16 cellular contexts compared by ENCODE assay signal in genomic region chr7:105978035-105978434, GRCh38. TPM values are rescaled to one million over a fixed set of nuclear protein-coding genes. Genes with fewer than 3 reads are reported as not detected.
DNase-seq lines count a peak whose midpoint lies in the region; ATAC-seq and TF ChIP-seq lines count a peak whose summit lies in the region.
"Had no signal": no experiment of that assay in that cellular context is flagged by ENCODE, and none has a peak within 500 bp of the region (broad histone marks: within the 10 kb centered on the region; RNA-seq: fewer than 3 reads in every experiment).

No MANE protein-coding gene starts in this region.

- no peaks in the 10 kb centered on the region for H3K27me3 ChIP-seq in testis
- peaks cover under 1% of the 10 kb centered on the region; the same call in 1 of the 2 replicates for H3K27me3 ChIP-seq in PC-3 (ENCODE audit: low read length)
- H3K27me3 ChIP-seq: BLaER1 treated with 17β-estradiol and CSF1 and Interleukin-3, amounts not matched to agents 10 nM and 100 nM; MG63 had no signal

- intact Hi-C loops in left cardiac atrium (cut with DNase I), result no loop called here
- intact Hi-C loops in testis (cut with DNase I; ENCODE audit: low total_unique reads), result no loop called here
- intact Hi-C loops in PC-3 (cut with micrococcal nuclease), result no loop called here
- intact Hi-C loops in activated T-helper 1 cell treated with anti-CD3 and anti-CD28 coated beads, Interleukin-12 subunit alpha, Interleukin-12 subunit beta, Interleukin-2, Interleukin-4 antibody, amounts not matched to agents 30 ng/mL and 10 ng/mL and 1 ng/mL, durations not matched to agents 14 hours and 24 hours and 36 hours (cut with micrococcal nuclease), result loop anchor here (5.0 kb wide), 1 partner anchor 36 kb away; no protein-coding TSS in a partner anchor

- H3K4me2 ChIP-seq in PC-3 (ENCODE audit: low read length), result no peak overlapping the region
- H3K4me2 ChIP-seq: BLaER1 treated with 17β-estradiol and CSF1 and Interleukin-3, amounts not matched to agents 10 nM and 100 nM had no signal

- H3K4me1 Mint-ChIP-seq in activated T-helper 1 cell treated with anti-CD3 and anti-CD28 coated beads, Interleukin-12 subunit alpha, Interleukin-12 subunit beta, Interleukin-2, Interleukin-4 antibody, amounts not matched to agents 30 ng/mL and 10 ng/mL and 1 ng/mL, durations not matched to agents 14 hours and 24 hours and 36 hours (ENCODE audit: low read depth), result no peaks in the 10 kb centered on the region
- H3K4me1 Mint-ChIP-seq in stimulated activated naive B cell treated with anti-CD40 and anti-IgM and Interleukin-4, amounts not matched to agents 10 μg/mL and 1 μg/mL and 100 μg/mL, for 72 hours, result no peaks in the 10 kb centered on the region

- H3K27ac Mint-ChIP-seq in activated T-helper 1 cell treated with anti-CD3 and anti-CD28 coated beads, Interleukin-12 subunit alpha, Interleukin-12 subunit beta, Interleukin-2, Interleukin-4 antibody, amounts not matched to agents 30 ng/mL and 10 ng/mL and 1 ng/mL, durations not matched to agents 14 hours and 24 hours and 36 hours, result no peak overlapping the region
- no peak overlapping the region for H3K27ac Mint-ChIP-seq in stimulated activated naive B cell treated with anti-CD40 and anti-IgM and Interleukin-4, amounts not matched to agents 10 μg/mL and 1 μg/mL and 100 μg/mL, for 72 hours

- H3K9ac ChIP-seq in PC-3 (ENCODE audit: low read length), result no peak overlapping the region
- H3K9ac ChIP-seq: BLaER1 treated with 17β-estradiol and CSF1 and Interleukin-3, amounts not matched to agents 10 nM and 100 nM had no signal

- no peaks in the 10 kb centered on the region for H3K36me3 ChIP-seq in testis (ENCODE audit: low read depth, missing control alignments)
- no peaks in the 10 kb centered on the region for H3K36me3 ChIP-seq in PC-3 (ENCODE audit: low read depth, low read length)
- H3K36me3 ChIP-seq: BLaER1 treated with 17β-estradiol and CSF1 and Interleukin-3, amounts not matched to agents 10 nM and 100 nM; MG63 had no signal

- no peak for TF ChIP-seq CTCF in testis (IDR thresholded peaks at IDR 0.05)
- no peak for TF ChIP-seq CTCF in PC-3 (conservative IDR thresholded peaks at IDR 0.05; ENCODE audit: low read depth, low read length)

- CTCF ChIA-PET in PC-3 (lab: Charles Lee), result no interaction called here

- H3K4me1 ChIP-seq in testis, result peaks cover 28% of the 10 kb centered on the region
- no peaks in the 10 kb centered on the region for H3K4me1 ChIP-seq in PC-3 (ENCODE audit: insufficient read depth, low read length)

- H4K20me1 ChIP-seq in PC-3 (ENCODE audit: low read length), result no peaks in the 10 kb centered on the region
- H4K20me1 ChIP-seq: BLaER1 treated with 17β-estradiol and CSF1 and Interleukin-3, amounts not matched to agents 10 nM and 100 nM had no signal

- no peak overlapping the region for H2AFZ ChIP-seq in PC-3 (ENCODE audit: low read length)

- ATAC-seq in left cardiac atrium (peak; percentile 77 to 82), PC-3 (no peak)
- no peak for ATAC-seq in stimulated activated naive B cell treated with anti-CD40 and anti-IgM and Interleukin-4, amounts not matched to agents 10 μg/mL and 1 μg/mL and 100 μg/mL, for 72 hours (replicated peaks)
- ATAC-seq: HCT116 had no signal

- H3K9me2 ChIP-seq in PC-3 (replicated peaks; ENCODE audit: low read length), result no peaks in the 10 kb centered on the region

- WGBS in testis, 2 donors, result 58 to 65% methylated on average over 3 of the region's 3 CpGs

- H3K4me3 ChIP-seq in testis (no peak overlapping the region), PC-3 (ENCODE audit: low read length) (no peak overlapping the region)
- H3K4me3 ChIP-seq: BLaER1 treated with 17β-estradiol and CSF1 and Interleukin-3, amounts not matched to agents 10 nM and 100 nM; MG63 had no signal

- peak overlapping the region; percentile 23 to 57 for H3K27ac ChIP-seq in testis
- no peak overlapping the region for H3K27ac ChIP-seq in PC-3 (ENCODE audit: low read length)
- H3K27ac ChIP-seq: BLaER1 treated with 17β-estradiol and CSF1 and Interleukin-3, amounts not matched to agents 10 nM and 100 nM had no signal

- H3K79me2 ChIP-seq in PC-3 (ENCODE audit: low read length), result no peaks in the 10 kb centered on the region

- BruUV-seq in PC-3 (replicated peaks; lab: Mats Ljungman, UMichigan), result no TSS peak

- H3K27me3 Mint-ChIP-seq in activated T-helper 1 cell treated with anti-CD3 and anti-CD28 coated beads, Interleukin-12 subunit alpha, Interleukin-12 subunit beta, Interleukin-2, Interleukin-4 antibody, amounts not matched to agents 30 ng/mL and 10 ng/mL and 1 ng/mL, durations not matched to agents 14 hours and 24 hours and 36 hours (ENCODE audit: insufficient read depth), result peaks cover 27% of the 10 kb centered on the region
- H3K27me3 Mint-ChIP-seq in stimulated activated naive B cell treated with anti-CD40 and anti-IgM and Interleukin-4, amounts not matched to agents 10 μg/mL and 1 μg/mL and 100 μg/mL, for 72 hours, result peaks cover 6 to 11% of the 10 kb centered on the region in 2 donors

- H3K36me3 Mint-ChIP-seq in activated T-helper 1 cell treated with anti-CD3 and anti-CD28 coated beads, Interleukin-12 subunit alpha, Interleukin-12 subunit beta, Interleukin-2, Interleukin-4 antibody, amounts not matched to agents 30 ng/mL and 10 ng/mL and 1 ng/mL, durations not matched to agents 14 hours and 24 hours and 36 hours (ENCODE audit: low read depth), result no peaks in the 10 kb centered on the region
- H3K36me3 Mint-ChIP-seq in stimulated activated naive B cell treated with anti-CD40 and anti-IgM and Interleukin-4, amounts not matched to agents 10 μg/mL and 1 μg/mL and 100 μg/mL, for 72 hours, result no peaks in the 10 kb centered on the region

- peak; percentile 32 for DNase-seq in NCI-H1092 treated with DMSO at 0.1 percent for 48 hours (lab: John Stamatoyannopoulos, UW)
- DNase-seq in NCI-H1092 (lab: John Stamatoyannopoulos, UW), result no peak
- DNase-seq in NCI-H2227 (lab: John Stamatoyannopoulos, UW; ENCODE audit: unreplicated experiment), result peak; percentile 56
- no peak for DNase-seq in left cardiac atrium
- DNase-seq in testis, result peak; percentile 63
- no peak for DNase-seq in PC-3
- DNase-seq in activated T-helper 1 cell treated with anti-CD3 and anti-CD28 coated beads, Interleukin-12 subunit alpha, Interleukin-12 subunit beta, Interleukin-2, Interleukin-4 antibody, amounts not matched to agents 30 ng/mL and 10 ng/mL and 1 ng/mL, durations not matched to agents 14 hours and 24 hours and 36 hours (ENCODE audit: low spot score), result no peak
- DNase-seq in stimulated activated naive B cell treated with anti-CD40 and anti-IgM and Interleukin-4, amounts not matched to agents 10 μg/mL and 1 μg/mL and 100 μg/mL, for 72 hours, result no peak
- DNase-seq: 8988T, DMS 273 treated with DMSO at 0.1 percent for 48 hours, MG63, NCI-H2107, NCI-H446 treated with DMSO at 0.1 percent for 48 hours, RPMI8226 had no signal

- no peak overlapping the region for H3K4me3 Mint-ChIP-seq in activated T-helper 1 cell treated with anti-CD3 and anti-CD28 coated beads, Interleukin-12 subunit alpha, Interleukin-12 subunit beta, Interleukin-2, Interleukin-4 antibody, amounts not matched to agents 30 ng/mL and 10 ng/mL and 1 ng/mL, durations not matched to agents 14 hours and 24 hours and 36 hours
- no peak overlapping the region for H3K4me3 Mint-ChIP-seq in stimulated activated naive B cell treated with anti-CD40 and anti-IgM and Interleukin-4, amounts not matched to agents 10 μg/mL and 1 μg/mL and 100 μg/mL, for 72 hours

- TF ChIP-seq POLR2A in testis (IDR thresholded peaks at IDR 0.05), result no peak

- H3K9me3 Mint-ChIP-seq in activated T-helper 1 cell treated with anti-CD3 and anti-CD28 coated beads, Interleukin-12 subunit alpha, Interleukin-12 subunit beta, Interleukin-2, Interleukin-4 antibody, amounts not matched to agents 30 ng/mL and 10 ng/mL and 1 ng/mL, durations not matched to agents 14 hours and 24 hours and 36 hours, result no peaks in the 10 kb centered on the region
- H3K9me3 Mint-ChIP-seq in stimulated activated naive B cell treated with anti-CD40 and anti-IgM and Interleukin-4, amounts not matched to agents 10 μg/mL and 1 μg/mL and 100 μg/mL, for 72 hours, result no peaks in the 10 kb centered on the region

- no peaks in the 10 kb centered on the region for H3K9me3 ChIP-seq in testis
- H3K9me3 ChIP-seq in PC-3 (ENCODE audit: low read length), result no peaks in the 10 kb centered on the region
- H3K9me3 ChIP-seq: BLaER1 treated with 17β-estradiol and CSF1 and Interleukin-3, amounts not matched to agents 10 nM and 100 nM; MG63 had no signal

- H3F3A ChIP-seq in PC-3 (ENCODE audit: low read length, unreplicated experiment), result no peaks in the 10 kb centered on the region

- POLR2A ChIA-PET in PC-3 (lab: Charles Lee; ENCODE audit: unreplicated experiment), result interaction anchor here (0.6 kb wide), 1 partner anchor 240 kb away, joined by 3 read pairs; no protein-coding TSS in a partner anchor

RNA-seq across cellular contexts. Expression of gene CDHR3, which starts 15.0 kb away (rescaled TPM):
- total RNA-seq in left cardiac atrium (1 to 10 TPM; 1.9 to 2.9 TPM), testis (1 to 10 TPM; 3.8 to 7.5 TPM), PC-3 (2014; rRNA removed) (5.9 and 9.8 TPM in 2 replicates)
- 8.5 TPM for polyA plus RNA-seq in testis (ENCODE audit: insufficient read depth, low read depth, low replicate concordance)
- total RNA-seq in activated T-helper 1 cell treated with anti-CD3 and anti-CD28 coated beads, Interleukin-12 subunit alpha, Interleukin-12 subunit beta, Interleukin-2, Interleukin-4 antibody, amounts not matched to agents 30 ng/mL and 10 ng/mL and 1 ng/mL, durations not matched to agents 14 hours and 24 hours and 36 hours, result 0.47 TPM in 2 replicates

Comparison
In these comparisons a context has a peak if more than half of its experiments do, and no peak if none do; other contexts are left out.
1. DNase-seq: peak in NCI-H1092 treated with DMSO at 0.1 percent for 48 hours (single experiment), NCI-H2227 (single experiment) and testis (single experiment); none in NCI-H1092 (single experiment), left cardiac atrium (single experiment), PC-3 (single experiment), activated T-helper 1 cell treated with anti-CD3 and anti-CD28 coated beads, Interleukin-12 subunit alpha, Interleukin-12 subunit beta, Interleukin-2, Interleukin-4 antibody, amounts not matched to agents 30 ng/mL and 10 ng/mL and 1 ng/mL, durations not matched to agents 14 hours and 24 hours and 36 hours (single experiment) and stimulated activated naive B cell treated with anti-CD40 and anti-IgM and Interleukin-4, amounts not matched to agents 10 μg/mL and 1 μg/mL and 100 μg/mL, for 72 hours (single experiment).
2. ATAC-seq: peak in left cardiac atrium (2 of 2); none in PC-3 (single experiment) and stimulated activated naive B cell treated with anti-CD40 and anti-IgM and Interleukin-4, amounts not matched to agents 10 μg/mL and 1 μg/mL and 100 μg/mL, for 72 hours (0 of 2).